2 cellular contexts compared by ENCODE assay signal in genomic region chr3:45554001-45554691, GRCh38.
TF ChIP-seq lines count a peak whose summit lies in the region.

No MANE protein-coding gene starts in this region.

TF ChIP-seq in IMR-90, 13 proteins besides CTCF, POLR2A, EP300 and RAD21 (continued from another document):
- no peak for TF ChIP-seq FOS (IDR thresholded peaks at IDR 0.05; ENCODE audit: low read depth, low read length)
- no peak for TF ChIP-seq CHD1 (IDR thresholded peaks at IDR 0.05; ENCODE audit: low read depth, low read length)

TF ChIP-seq in HEK293T, 16 proteins besides CTCF, POLR2A, EP300 and RAD21 (continued from another document):
- TF ChIP-seq ZNF384 (IDR thresholded peaks at IDR 0.05) (no peak), L3MBTL2 (conservative IDR thresholded peaks at IDR 0.05) (no peak), PKNOX1 (IDR thresholded peaks at IDR 0.05) (no peak), HDGF (IDR thresholded peaks at IDR 0.05; ENCODE audit: borderline replicate concordance) (no peak), SP1 (IDR thresholded peaks at IDR 0.05) (no peak), ARNT (IDR thresholded peaks at IDR 0.05) (no peak), CTBP1 (IDR thresholded peaks at IDR 0.05; ENCODE audit: borderline replicate concordance) (no peak), BHLHE40 (IDR thresholded peaks at IDR 0.05; ENCODE audit: borderline replicate concordance) (no peak), FOXK2 (IDR thresholded peaks at IDR 0.05) (no peak)
